ENCODE assay signal across 18 cellular contexts in the genomic region with DNA sequence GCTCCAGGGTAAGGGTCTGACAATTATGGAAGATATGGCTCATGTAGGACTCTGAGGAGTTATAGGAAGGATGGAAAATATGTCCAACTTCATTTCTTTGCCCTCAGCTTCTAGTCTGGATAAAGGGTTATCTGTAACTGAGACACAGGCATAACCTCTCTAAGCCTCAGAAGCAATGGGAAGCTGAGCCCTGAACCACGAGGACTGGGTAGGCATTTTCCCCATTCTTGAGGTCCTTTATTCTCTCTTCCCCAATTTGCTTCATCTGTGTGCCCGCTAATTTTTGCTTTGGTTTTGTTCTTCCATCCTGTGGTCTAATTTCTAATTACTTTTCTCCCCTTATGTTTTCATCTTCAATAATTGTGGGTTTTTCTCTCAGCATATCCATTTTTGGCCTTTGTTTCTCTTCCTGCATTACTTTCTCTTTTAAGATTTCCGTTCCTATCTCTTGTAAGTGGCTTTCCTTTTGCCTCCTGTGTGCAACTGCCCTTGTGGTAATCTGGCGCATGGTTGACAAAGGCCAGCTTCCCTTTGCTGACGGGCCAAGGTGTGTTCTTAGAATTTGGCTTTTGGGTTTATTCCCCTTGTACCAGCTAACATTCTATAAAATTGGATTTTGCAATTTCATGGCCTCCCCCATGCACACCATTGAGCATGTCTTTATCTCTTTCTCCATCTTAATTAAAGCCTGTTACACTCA.
"Had no signal": no experiment of that assay in that cellular context is flagged by ENCODE, and none has a peak within 500 bp of the region (broad histone marks: within the 10 kb centered on the region; RNA-seq: fewer than 3 reads in every experiment).

No MANE protein-coding gene starts in this region.

- H3K27ac Mint-ChIP-seq: activated CD4-positive, alpha-beta T cell treated with anti-CD3 and anti-CD28 coated beads, Interleukin-2, amount 10 ng/mL, durations not matched to agents 7 days and 5 days; activated naive CD4-positive, alpha-beta T cell treated with anti-CD3 and anti-CD28 coated beads, Interleukin-2, amount 10 ng/mL, durations not matched to agents 7 days and 5 days; activated T-helper 17 cell treated with anti-CD3 and anti-CD28 coated beads, Interleukin-2, amount 50 U/mL, for 72 hours; naive thymus-derived CD8-positive, alpha-beta T cell had no signal

- H3K4me3 ChIP-seq: body of pancreas, coronary artery, heart left ventricle, thyroid gland, vagina had no signal

- H3K27me3 ChIP-seq: body of pancreas, heart left ventricle, thyroid gland, vagina had no signal

- FAIRE-seq: frontal cortex, islet of Langerhans had no signal

- H3K4me1 Mint-ChIP-seq: activated T-helper 17 cell treated with anti-CD3 and anti-CD28 coated beads, Interleukin-2, amount 50 U/mL, for 72 hours had no signal

- H3K9me3 ChIP-seq: body of pancreas, heart left ventricle, thyroid gland, vagina had no signal

- H3K4me1 ChIP-seq: body of pancreas, thyroid gland had no signal

- DNase-seq: activated CD4-positive, alpha-beta T cell treated with anti-CD3 and anti-CD28 coated beads, Interleukin-2, amount 10 ng/mL, durations not matched to agents 7 days and 5 days; activated CD4-positive, CD25-positive, alpha-beta regulatory T cell; activated CD8-positive, alpha-beta memory T cell treated with anti-CD3 and anti-CD28 coated beads for 24 hours; activated naive CD4-positive, alpha-beta T cell treated with anti-CD3 and anti-CD28 coated beads, Interleukin-2, amount 10 ng/mL, durations not matched to agents 7 days and 5 days; body of pancreas; central memory CD4-positive, alpha-beta T cell; effector memory CD4-positive, alpha-beta T cell; heart left ventricle; naive thymus-derived CD8-positive, alpha-beta T cell; posterior cingulate gyrus; stimulated activated CD4-positive, alpha-beta T cell treated with anti-CD3 and anti-CD28 coated beads, Interleukin-15, amount 100 ng/mL, for 24 hours; stimulated activated CD4-positive, alpha-beta T cell treated with anti-CD3 and anti-CD28 coated beads, Interleukin-4, amount 100 ng/mL, for 24 hours; thyroid gland had no signal

- H3K27ac ChIP-seq: body of pancreas, coronary artery, heart left ventricle, thyroid gland, vagina had no signal

- H3K36me3 Mint-ChIP-seq: activated naive CD4-positive, alpha-beta T cell treated with anti-CD3 and anti-CD28 coated beads, Interleukin-2, amount 10 ng/mL, durations not matched to agents 7 days and 5 days; naive thymus-derived CD8-positive, alpha-beta T cell had no signal

- H3K27me3 Mint-ChIP-seq: activated CD4-positive, alpha-beta T cell treated with anti-CD3 and anti-CD28 coated beads, Interleukin-2, amount 10 ng/mL, durations not matched to agents 7 days and 5 days; activated naive CD4-positive, alpha-beta T cell treated with anti-CD3 and anti-CD28 coated beads, Interleukin-2, amount 10 ng/mL, durations not matched to agents 7 days and 5 days; activated T-helper 17 cell treated with anti-CD3 and anti-CD28 coated beads, Interleukin-2, amount 50 U/mL, for 72 hours had no signal

- ATAC-seq: activated T-helper 17 cell treated with anti-CD3 and anti-CD28 coated beads, Interleukin-2, amount 50 U/mL, for 72 hours; body of pancreas; heart left ventricle; naive thymus-derived CD8-positive, alpha-beta T cell had no signal

- H3K4me3 Mint-ChIP-seq: activated CD4-positive, alpha-beta T cell treated with anti-CD3 and anti-CD28 coated beads, Interleukin-2, amount 10 ng/mL, durations not matched to agents 7 days and 5 days; activated naive CD4-positive, alpha-beta T cell treated with anti-CD3 and anti-CD28 coated beads, Interleukin-2, amount 10 ng/mL, durations not matched to agents 7 days and 5 days; activated T-helper 17 cell treated with anti-CD3 and anti-CD28 coated beads, Interleukin-2, amount 50 U/mL, for 72 hours had no signal

- H3K36me3 ChIP-seq: heart left ventricle, thyroid gland, vagina had no signal
